In genomic region chr22:27542602-27543001, GRCh38 we compare ENCODE assay signal across 19 cellular contexts.
DNase-seq lines count a peak whose midpoint lies in the region; ATAC-seq and TF ChIP-seq lines count a peak whose summit lies in the region.
"Had no signal": no experiment of that assay in that cellular context is flagged by ENCODE, and none has a peak within 500 bp of the region (broad histone marks: within the 10 kb centered on the region; RNA-seq: fewer than 3 reads in every experiment).

No MANE protein-coding gene starts in this region.

- DNase-seq in NCI-H2171 treated with DMSO at 0.1 percent for 48 hours (lab: John Stamatoyannopoulos, UW) = peak; percentile 13
- no peak for DNase-seq in NCI-H2171 (lab: John Stamatoyannopoulos, UW)
- peak; percentile 31 for DNase-seq in NCI-H1092 treated with DMSO at 0.1 percent for 48 hours (lab: John Stamatoyannopoulos, UW)
- DNase-seq in brain pericyte (ENCODE audit: low read depth, low spot score) = peak; percentile 60
- no peak for DNase-seq in left lung
- no peak for DNase-seq in posterior cingulate gyrus
- DNase-seq in NCI-H345 (lab: John Stamatoyannopoulos, UW) = no peak
- DNase-seq: Calu3; CD8-positive, alpha-beta memory T cell; KBM-7; NCI-H526 treated with DMSO at 0.1 percent for 48 hours; Right ventricle myocardium superior; RPMI8226; T-cell had no signal

- TF ChIP-seq CTCF in left lung (IDR thresholded peaks at IDR 0.05) = no peak

- intact Hi-C loops in left lung (cut with DNase I) (no loop called here), posterior cingulate gyrus (cut with DNase I) (no loop called here)

- no peaks in the 10 kb centered on the region for H3K4me1 Mint-ChIP-seq in stimulated activated memory B cell treated with anti-CD40 and anti-IgM and Interleukin-4, amounts not matched to agents 10 μg/mL and 1 μg/mL and 100 μg/mL, for 72 hours
- H3K4me1 Mint-ChIP-seq: CD8-positive, alpha-beta memory T cell; T-cell had no signal

- H3K27me3 Mint-ChIP-seq in stimulated activated memory B cell treated with anti-CD40 and anti-IgM and Interleukin-4, amounts not matched to agents 10 μg/mL and 1 μg/mL and 100 μg/mL, for 72 hours = peaks cover 15% of the 10 kb centered on the region

- H3K4me3 Mint-ChIP-seq in stimulated activated memory B cell treated with anti-CD40 and anti-IgM and Interleukin-4, amounts not matched to agents 10 μg/mL and 1 μg/mL and 100 μg/mL, for 72 hours = no peak overlapping the region
- H3K4me3 Mint-ChIP-seq: CD8-positive, alpha-beta memory T cell; GM23338; T-cell had no signal

- no peak overlapping the region for H3K4me3 ChIP-seq in left lung
- H3K4me3 ChIP-seq: GM23338, HAP-1, SJSA1 had no signal

- peak; percentile 38 for ATAC-seq in stimulated activated memory B cell treated with anti-CD40 and anti-IgM and Interleukin-4, amounts not matched to agents 10 μg/mL and 1 μg/mL and 100 μg/mL, for 72 hours
- ATAC-seq in left lung = no peak
- ATAC-seq: GM23338, T-cell had no signal

- no peak overlapping the region for H3K27ac Mint-ChIP-seq in stimulated activated memory B cell treated with anti-CD40 and anti-IgM and Interleukin-4, amounts not matched to agents 10 μg/mL and 1 μg/mL and 100 μg/mL, for 72 hours
- H3K27ac Mint-ChIP-seq: CD8-positive, alpha-beta memory T cell; T-cell had no signal

- peaks cover 0 to under 1% of the 10 kb centered on the region in 2 donors for H3K4me1 ChIP-seq in left lung
- H3K4me1 ChIP-seq: HAP-1, SJSA1 had no signal

- H3K36me3 ChIP-seq in left lung = no peaks in the 10 kb centered on the region
- H3K36me3 ChIP-seq: HAP-1, SJSA1 had no signal

- H3K9me3 ChIP-seq in left lung = no peaks in the 10 kb centered on the region
- H3K9me3 ChIP-seq: HAP-1, SJSA1 had no signal

- H3K27ac ChIP-seq in left lung = no peak overlapping the region
- H3K27ac ChIP-seq: C4-2B, SJSA1 had no signal

- H3K27me3 ChIP-seq in left lung = peaks cover 0 to 19% of the 10 kb centered on the region in 2 donors
- H3K27me3 ChIP-seq: SJSA1 had no signal

- H3K9me3 Mint-ChIP-seq in stimulated activated memory B cell treated with anti-CD40 and anti-IgM and Interleukin-4, amounts not matched to agents 10 μg/mL and 1 μg/mL and 100 μg/mL, for 72 hours = peaks cover 3% of the 10 kb centered on the region
- H3K9me3 Mint-ChIP-seq: CD8-positive, alpha-beta memory T cell; GM23338; T-cell had no signal

- H3K36me3 Mint-ChIP-seq in stimulated activated memory B cell treated with anti-CD40 and anti-IgM and Interleukin-4, amounts not matched to agents 10 μg/mL and 1 μg/mL and 100 μg/mL, for 72 hours = no peaks in the 10 kb centered on the region
- H3K36me3 Mint-ChIP-seq: CD8-positive, alpha-beta memory T cell; T-cell had no signal

Comparison
In these comparisons a context has a peak if more than half of its experiments do, and no peak if none do; other contexts are left out.
1. DNase-seq: peak in NCI-H2171 treated with DMSO at 0.1 percent for 48 hours (single experiment), NCI-H1092 treated with DMSO at 0.1 percent for 48 hours (single experiment) and brain pericyte (single experiment); none in NCI-H2171 (single experiment), left lung (0 of 2), posterior cingulate gyrus (0 of 10) and NCI-H345 (single experiment).